ENCODE assay signal across 8 cellular contexts in the genomic region with DNA sequence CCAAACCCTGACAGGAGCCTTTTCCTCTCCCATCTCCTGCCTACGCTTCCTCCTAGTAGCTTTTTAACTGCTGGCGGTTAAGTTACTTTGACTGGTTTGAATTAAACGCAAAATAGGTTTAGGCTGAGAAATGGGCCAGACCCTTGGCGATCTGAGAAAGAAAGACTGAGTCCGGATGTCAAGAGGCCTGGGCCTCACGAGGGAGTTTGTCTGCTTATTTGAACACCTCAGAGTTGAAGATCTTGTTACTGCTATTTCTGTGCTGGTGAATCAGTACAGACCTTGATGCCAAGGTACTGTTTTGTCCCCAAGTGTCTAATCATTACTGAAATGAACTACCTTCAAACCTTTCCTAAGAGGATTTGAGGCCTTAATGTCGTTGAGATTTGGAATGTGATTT. TPM values are rescaled to one million over a fixed set of nuclear protein-coding genes. Genes with fewer than 3 reads are reported as not detected.
DNase-seq lines count a peak whose midpoint lies in the region; ATAC-seq and TF ChIP-seq lines count a peak whose summit lies in the region.

No MANE protein-coding gene starts in this region.

- TF ChIP-seq POLR2A in uterus (IDR thresholded peaks at IDR 0.05): no peak

- H3K4me3 ChIP-seq in cardiac muscle cell (peak overlapping the region; percentile 36), choroid plexus epithelial cell (ENCODE audit: low read depth, low read length) (peak overlapping the region; percentile 70), mucosa of rectum (ENCODE audit: low read length in 2 of 2) (peak overlapping the region; percentile 86 to 87), uterus (peak overlapping the region; percentile 33)

- no peak for DNase-seq in cardiac muscle cell (ENCODE audit: low read depth in 1 of 2, low spot score in 1 of 2)
- DNase-seq in Right ventricle myocardium inferior (ENCODE audit: missing footprints): no peak
- DNase-seq in choroid plexus epithelial cell (ENCODE audit: low read depth): no peak
- DNase-seq in uterus: no peak

- H3K4me1 ChIP-seq in cardiac muscle cell (ENCODE audit: low read depth) (peaks cover 7% of the 10 kb centered on the region), mucosa of rectum (ENCODE audit: control insufficient read depth in 2 of 2, insufficient read depth in 2 of 2, low read length in 2 of 2) (peaks cover 4 to 7% of the 10 kb centered on the region in 2 donors), uterus (no peaks in the 10 kb centered on the region)

- H3K9me3 ChIP-seq in cardiac muscle cell (ENCODE audit: low read depth): no peaks in the 10 kb centered on the region
- H3K9me3 ChIP-seq in mucosa of rectum (ENCODE audit: control insufficient read depth in 2 of 2, low read length in 2 of 2): no peaks in the 10 kb centered on the region
- H3K9me3 ChIP-seq in uterus: no peaks in the 10 kb centered on the region

- TF ChIP-seq CTCF in cardiac muscle cell (IDR thresholded peaks at IDR 0.05; ENCODE audit: low read depth, low read length) (no peak), choroid plexus epithelial cell (conservative IDR thresholded peaks at IDR 0.05; ENCODE audit: low read depth, low read length) (no peak), uterus (IDR thresholded peaks at IDR 0.05) (no peak)

- H3K27ac ChIP-seq in cardiac muscle cell (peak overlapping the region; percentile 40), mucosa of rectum (ENCODE audit: low read depth in 2 of 2, low read length in 2 of 2) (peak overlapping the region in 1 of 2 donors; percentile 64), uterus (peak overlapping the region in 1 of 2 donors; percentile 29)

- peak overlapping the region; percentile 52 to 84 for H3K9ac ChIP-seq in mucosa of rectum (ENCODE audit: low read depth in 1 of 2, low read length in 2 of 2)

- no peaks in the 10 kb centered on the region for H3K27me3 ChIP-seq in cardiac muscle cell
- peaks cover 0 to 6% of the 10 kb centered on the region in 2 donors for H3K27me3 ChIP-seq in mucosa of rectum (ENCODE audit: control insufficient read depth in 2 of 2, insufficient read depth in 2 of 2, low read length in 2 of 2)
- H3K27me3 ChIP-seq in uterus: no peaks in the 10 kb centered on the region

- H3K36me3 ChIP-seq in cardiac muscle cell (no peaks in the 10 kb centered on the region), mucosa of rectum (ENCODE audit: control insufficient read depth in 2 of 2, insufficient read depth in 2 of 2, low read length in 2 of 2) (no peaks in the 10 kb centered on the region), uterus (no peaks in the 10 kb centered on the region)

- no peak for ATAC-seq in Right ventricle myocardium inferior
- no peak for ATAC-seq in HG03342 (IDR thresholded peaks at IDR 0.05; ENCODE audit: unreplicated experiment)
- no peak for ATAC-seq in HG03457 (IDR thresholded peaks at IDR 0.05; ENCODE audit: unreplicated experiment)
- no peak for ATAC-seq in GM19324 (IDR thresholded peaks at IDR 0.05; ENCODE audit: low FRiP score, unreplicated experiment)

- intact Hi-C loops in Right ventricle myocardium inferior (cut with DNase I) (loop anchor here (10.0 kb wide), 1 partner anchor 170 kb away; no protein-coding TSS in a partner anchor), uterus (cut with DNase I; ENCODE audit: low total_unique reads) (no loop called here)

RNA-seq across cellular contexts. Expression of a gene that starts 0.8 kb away (rescaled TPM):
- 1.8 and 3.3 TPM in 2 replicates for total RNA-seq in cardiac muscle cell
- polyA plus RNA-seq in cardiac muscle cell: 0.53 and 0.77 TPM in 2 replicates
- total RNA-seq in Right ventricle myocardium inferior: 3.3 TPM
- 1 to 10 TPM; 1.3 to 9.3 (median 5.0) TPM for total RNA-seq in uterus

Comparison
In these comparisons a context has a peak if more than half of its experiments do, and no peak if none do; other contexts are left out.
1. H3K4me3 ChIP-seq: peak in every context shown above with its lines; median percentile 86 in mucosa of rectum; 70 in choroid plexus epithelial cell; 36 in cardiac muscle cell; 33 in uterus.